ENCODE assay signal across 1 cellular context in genomic region chr1:184824716-184825323, GRCh38.
TF ChIP-seq lines count a peak whose summit lies in the region.

No MANE protein-coding gene starts in this region.

TF ChIP-seq in HepG2, 621 proteins besides CTCF, POLR2A, EP300 and RAD21 (continued from another document):
- TF ChIP-seq, protein P1, sequence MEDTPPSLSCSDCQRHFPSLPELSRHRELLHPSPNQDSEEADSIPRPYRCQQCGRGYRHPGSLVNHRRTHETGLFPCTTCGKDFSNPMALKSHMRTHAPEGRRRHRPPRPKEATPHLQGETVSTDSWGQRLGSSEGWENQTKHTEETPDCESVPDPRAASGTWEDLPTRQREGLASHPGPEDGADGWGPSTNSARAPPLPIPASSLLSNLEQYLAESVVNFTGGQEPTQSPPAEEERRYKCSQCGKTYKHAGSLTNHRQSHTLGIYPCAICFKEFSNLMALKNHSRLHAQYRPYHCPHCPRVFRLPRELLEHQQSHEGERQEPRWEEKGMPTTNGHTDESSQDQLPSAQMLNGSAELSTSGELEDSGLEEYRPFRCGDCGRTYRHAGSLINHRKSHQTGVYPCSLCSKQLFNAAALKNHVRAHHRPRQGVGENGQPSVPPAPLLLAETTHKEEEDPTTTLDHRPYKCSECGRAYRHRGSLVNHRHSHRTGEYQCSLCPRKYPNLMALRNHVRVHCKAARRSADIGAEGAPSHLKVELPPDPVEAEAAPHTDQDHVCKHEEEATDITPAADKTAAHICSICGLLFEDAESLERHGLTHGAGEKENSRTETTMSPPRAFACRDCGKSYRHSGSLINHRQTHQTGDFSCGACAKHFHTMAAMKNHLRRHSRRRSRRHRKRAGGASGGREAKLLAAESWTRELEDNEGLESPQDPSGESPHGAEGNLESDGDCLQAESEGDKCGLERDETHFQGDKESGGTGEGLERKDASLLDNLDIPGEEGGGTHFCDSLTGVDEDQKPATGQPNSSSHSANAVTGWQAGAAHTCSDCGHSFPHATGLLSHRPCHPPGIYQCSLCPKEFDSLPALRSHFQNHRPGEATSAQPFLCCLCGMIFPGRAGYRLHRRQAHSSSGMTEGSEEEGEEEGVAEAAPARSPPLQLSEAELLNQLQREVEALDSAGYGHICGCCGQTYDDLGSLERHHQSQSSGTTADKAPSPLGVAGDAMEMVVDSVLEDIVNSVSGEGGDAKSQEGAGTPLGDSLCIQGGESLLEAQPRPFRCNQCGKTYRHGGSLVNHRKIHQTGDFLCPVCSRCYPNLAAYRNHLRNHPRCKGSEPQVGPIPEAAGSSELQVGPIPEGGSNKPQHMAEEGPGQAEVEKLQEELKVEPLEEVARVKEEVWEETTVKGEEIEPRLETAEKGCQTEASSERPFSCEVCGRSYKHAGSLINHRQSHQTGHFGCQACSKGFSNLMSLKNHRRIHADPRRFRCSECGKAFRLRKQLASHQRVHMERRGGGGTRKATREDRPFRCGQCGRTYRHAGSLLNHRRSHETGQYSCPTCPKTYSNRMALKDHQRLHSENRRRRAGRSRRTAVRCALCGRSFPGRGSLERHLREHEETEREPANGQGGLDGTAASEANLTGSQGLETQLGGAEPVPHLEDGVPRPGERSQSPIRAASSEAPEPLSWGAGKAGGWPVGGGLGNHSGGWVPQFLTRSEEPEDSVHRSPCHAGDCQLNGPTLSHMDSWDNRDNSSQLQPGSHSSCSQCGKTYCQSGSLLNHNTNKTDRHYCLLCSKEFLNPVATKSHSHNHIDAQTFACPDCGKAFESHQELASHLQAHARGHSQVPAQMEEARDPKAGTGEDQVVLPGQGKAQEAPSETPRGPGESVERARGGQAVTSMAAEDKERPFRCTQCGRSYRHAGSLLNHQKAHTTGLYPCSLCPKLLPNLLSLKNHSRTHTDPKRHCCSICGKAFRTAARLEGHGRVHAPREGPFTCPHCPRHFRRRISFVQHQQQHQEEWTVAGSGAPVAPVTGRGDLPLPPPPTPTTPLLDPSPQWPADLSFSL (CRISPR knock-in tag; IDR thresholded peaks at IDR 0.05) = no peak
- no peak for TF ChIP-seq ZBTB43 (CRISPR knock-in tag; conservative IDR thresholded peaks at IDR 0.05)
- no peak for TF ChIP-seq MAFK (conservative IDR thresholded peaks at IDR 0.05 in 1 of 2, IDR thresholded peaks at IDR 0.05 in 1 of 2; ENCODE audit: low read length in 2 of 2)
- no peak for TF ChIP-seq TOPORS (CRISPR knock-in tag; IDR thresholded peaks at IDR 0.05)
- no peak for TF ChIP-seq SRF (IDR thresholded peaks at IDR 0.05; ENCODE audit: low read depth, low read length)
- no peak for TF ChIP-seq ELF3 (CRISPR knock-in tag; IDR thresholded peaks at IDR 0.05)
TF ChIP-seq in HepG2: peak in this region for 0.
